ENCODE assay signal across 23 cellular contexts in genomic region chr3:22366781-22367180, GRCh38.
A peak's percentile ranks its signal among the peaks of the same experiment; 100 is the strongest.
DNase-seq lines count a peak whose midpoint lies in the region; TF ChIP-seq lines count a peak whose summit lies in the region.
"Had no signal": no experiment of that assay in that cellular context is flagged by ENCODE, and none has a peak within 500 bp of the region (broad histone marks: within the 10 kb centered on the region; RNA-seq: fewer than 3 reads in every experiment).

No MANE protein-coding gene starts in this region.

- DNase-seq in AG10803 (ENCODE audit: low read depth) (peak; percentile 5), fibroblast of gingiva (ENCODE audit: low read depth) (peak; percentile 8), fibroblast of peridontal ligament (ENCODE audit: extremely low read depth) (peak; percentile 32), fibroblast of the conjunctiva (ENCODE audit: low read depth) (peak; percentile 45), H7 (no peak), ecto neural progenitor cell (ENCODE audit: low spot score) (no peak), occipital lobe (lab: John Stamatoyannopoulos, UW) (no peak)
- DNase-seq: BE2C; C1 segment of cervical spinal cord; CD4-positive, alpha-beta memory T cell; CD4-positive, CD25-positive, alpha-beta regulatory T cell; CD8-positive, alpha-beta memory T cell; COR-L47; DMS 273 treated with DMSO at 0.1 percent for 48 hours; DMS153; DMS53; DMS79; DND-41; EL; GDM1 had no signal

- no peak overlapping the region for H3K4me3 ChIP-seq in AG10803 (ENCODE audit: low read length)
- H3K4me3 ChIP-seq in H7 (ENCODE audit: insufficient read depth, low read depth, low read length): no peak overlapping the region
- H3K4me3 ChIP-seq: A549, BLaER1, GM12878 had no signal

- TF ChIP-seq CTCF in AG10803 (conservative IDR thresholded peaks at IDR 0.05; ENCODE audit: low read length): no peak

- H3K27me3 ChIP-seq in H7 (ENCODE audit: control insufficient read depth, insufficient read depth, low read length): peaks cover 12% of the 10 kb centered on the region
- H3K27me3 ChIP-seq: BE2C had no signal

- H3K36me3 ChIP-seq in H7 (replicated peaks; ENCODE audit: control insufficient read depth, insufficient read depth, low read length): no peaks in the 10 kb centered on the region
- H3K36me3 ChIP-seq: BE2C, BLaER1 had no signal

Comparison
In these comparisons a context has a peak if more than half of its experiments do, and no peak if none do; other contexts are left out.
1. DNase-seq: peak in AG10803 (single experiment), fibroblast of gingiva (single experiment), fibroblast of peridontal ligament (single experiment) and fibroblast of the conjunctiva (single experiment); none in H7 (single experiment), ecto neural progenitor cell (single experiment) and occipital lobe (single experiment).